Comparison of ENCODE assay signal across 14 cellular contexts in genomic region chr20:49908258-49908565, GRCh38. TPM values are rescaled to one million over a fixed set of nuclear protein-coding genes. Genes with fewer than 3 reads are reported as not detected.
DNase-seq lines count a peak whose midpoint lies in the region; ATAC-seq and TF ChIP-seq lines count a peak whose summit lies in the region.
"Had no signal": no experiment of that assay in that cellular context is flagged by ENCODE, and none has a peak within 500 bp of the region (broad histone marks: within the 10 kb centered on the region; RNA-seq: fewer than 3 reads in every experiment).

No MANE protein-coding gene starts in this region.

- H3K9ac ChIP-seq in PC-3 (ENCODE audit: low read length): no peak overlapping the region
- H3K9ac ChIP-seq: GM23248 had no signal

- TF ChIP-seq POLR2A in gastrocnemius medialis (IDR thresholded peaks at IDR 0.05): no peak

- no peak overlapping the region for H3K4me3 ChIP-seq in gastrocnemius medialis
- no peak overlapping the region for H3K4me3 ChIP-seq in PC-3 (ENCODE audit: low read length)
- H3K4me3 ChIP-seq: GM12878, GM23248 had no signal

- H2AFZ ChIP-seq in PC-3 (ENCODE audit: low read length): no peak overlapping the region
- H2AFZ ChIP-seq: GM23248 had no signal

- no TSS peak for BruUV-seq in PC-3 (replicated peaks; lab: Mats Ljungman, UMichigan)

- H3K4me1 ChIP-seq in gastrocnemius medialis (peaks cover 22 to 47% of the 10 kb centered on the region in 2 donors), PC-3 (ENCODE audit: insufficient read depth, low read length) (no peaks in the 10 kb centered on the region; the same call in 1 of the 2 replicates)

- H3K27ac ChIP-seq in C4-2B (peak overlapping the region; percentile 45), caudate nucleus (ENCODE audit: low read depth, low read length) (peak overlapping the region; percentile 52), gastrocnemius medialis (peak overlapping the region; percentile 92 to 100 (median 97)), PC-3 (ENCODE audit: low read length) (no peak overlapping the region)
- H3K27ac ChIP-seq: GM23248 had no signal

- H3K9me2 ChIP-seq in PC-3 (replicated peaks; ENCODE audit: low read length): no peaks in the 10 kb centered on the region

- peaks cover 45% of the 10 kb centered on the region for H3K79me2 ChIP-seq in PC-3 (ENCODE audit: low read length)

- H3K27me3 ChIP-seq in gastrocnemius medialis (no peaks in the 10 kb centered on the region), PC-3 (ENCODE audit: low read length) (no peaks in the 10 kb centered on the region)

- CTCF ChIA-PET in PC-3 (lab: Charles Lee): no interaction called here

- in situ Hi-C loops in gastrocnemius medialis (cut with MboI; ENCODE audit: low sequenced_read_pairs in 4 of 4): no loop called here

- H3K4me2 ChIP-seq in PC-3 (ENCODE audit: low read length): no peak overlapping the region

- TF ChIP-seq CTCF in C4-2B (conservative IDR thresholded peaks at IDR 0.05) (no peak), gastrocnemius medialis (IDR thresholded peaks at IDR 0.05 in 4 of 5, conservative IDR thresholded peaks at IDR 0.05 in 1 of 5) (no peak), PC-3 (conservative IDR thresholded peaks at IDR 0.05; ENCODE audit: low read depth, low read length) (no peak)

- H4K20me1 ChIP-seq in PC-3 (ENCODE audit: low read length): peaks cover 4% of the 10 kb centered on the region

- H3K9me3 ChIP-seq in gastrocnemius medialis: no peaks in the 10 kb centered on the region
- H3K9me3 ChIP-seq in PC-3 (ENCODE audit: low read length): no peaks in the 10 kb centered on the region

- DNase-seq in caudate nucleus (lab: John Stamatoyannopoulos, UW) (no peak), gastrocnemius medialis (no peak), PC-3 (no peak)
- no peak for DNase-seq in activated CD8-positive, alpha-beta memory T cell treated with anti-CD3 and anti-CD28 coated beads, Interleukin-2, amount 50 U/mL, for 48 hours
- DNase-seq in stimulated activated CD4-positive, alpha-beta T cell treated with anti-CD3 and anti-CD28 coated beads, Interleukin-4, amount 100 ng/mL, for 1 hour: no peak
- DNase-seq: C1 segment of cervical spinal cord; CD4-positive, alpha-beta memory T cell; DMS79; GM23248; H7 had no signal

- no peaks in the 10 kb centered on the region for H3F3A ChIP-seq in PC-3 (ENCODE audit: low read length, unreplicated experiment)

- POLR2A ChIA-PET in PC-3 (lab: Charles Lee; ENCODE audit: unreplicated experiment): no interaction called here

- ATAC-seq in esophagus mucosa (peak; percentile 31), gastrocnemius medialis (no peak), PC-3 (no peak)
- no peak for ATAC-seq in activated CD4-positive, CD25-positive, alpha-beta regulatory T cell treated with anti-CD3 and anti-CD28 coated beads, Interleukin-2, amount 50 U/mL, for 24 hours
- ATAC-seq: GM12878 had no signal

- H3K36me3 ChIP-seq in gastrocnemius medialis (peaks cover 0 to 43% of the 10 kb centered on the region in 2 donors), PC-3 (ENCODE audit: low read depth, low read length) (peaks cover 40% of the 10 kb centered on the region)

- intact Hi-C loops in gastrocnemius medialis (cut with DNase I; ENCODE audit: low total_unique reads): no loop called here
- intact Hi-C loops in PC-3 (cut with micrococcal nuclease): no loop called here

RNA-seq across cellular contexts. Expression of gene SPATA2, which starts 7.1 kb away (rescaled TPM):
- total RNA-seq in esophagus mucosa: 4.1 TPM
- total RNA-seq in gastrocnemius medialis: 10 to 100 TPM in 2 of 4 donors, 1 to 10 TPM in 2; 7.7 to 10.7 (median 9.7) TPM
- total RNA-seq in PC-3 (2014; rRNA removed): 7.4 and 8.1 TPM in 2 replicates

RNA-seq across cellular contexts. Expression of gene RNF114, which starts 28.0 kb away (rescaled TPM):
- total RNA-seq in esophagus mucosa (36.1 TPM), gastrocnemius medialis (100 to 1,000 TPM; 133 to 216 (median 172) TPM), PC-3 (2014; rRNA removed) (106 and 133 TPM in 2 replicates)
